8 cellular contexts compared by ENCODE assay signal in genomic region chr9:36136894-36137391, GRCh38. TPM values are rescaled to one million over a fixed set of nuclear protein-coding genes. Genes with fewer than 3 reads are reported as not detected.
DNase-seq lines count a peak whose midpoint lies in the region; ATAC-seq and TF ChIP-seq lines count a peak whose summit lies in the region.

No MANE protein-coding gene starts in this region.

- H3K36me3 ChIP-seq in osteoblast (ENCODE audit: insufficient read depth, low read length), result no peaks in the 10 kb centered on the region

- H3K4me1 ChIP-seq in osteoblast (ENCODE audit: insufficient read depth, low read length), result peaks cover 18% of the 10 kb centered on the region

- ATAC-seq in GM18519 (IDR thresholded peaks at IDR 0.05; ENCODE audit: low FRiP score, unreplicated experiment), result peak; percentile 22
- peak; percentile 41 for ATAC-seq in HG02642 (IDR thresholded peaks at IDR 0.05; ENCODE audit: poor library complexity, unreplicated experiment)
- ATAC-seq in SK-N-SH treated with all-trans-retinoic acid at 6 μM for 48 hours, result peak; percentile 52
- no peak for ATAC-seq in HG03196 (IDR thresholded peaks at IDR 0.05; ENCODE audit: unreplicated experiment)

- no peaks in the 10 kb centered on the region for H3K9me3 ChIP-seq in osteoblast (ENCODE audit: low read depth, low read length)

- peak overlapping the region; percentile 85 for H2AFZ ChIP-seq in osteoblast (ENCODE audit: low read length)

- no peaks in the 10 kb centered on the region for H3K27me3 ChIP-seq in osteoblast (ENCODE audit: insufficient read depth, low read length)

- H3K79me2 ChIP-seq in osteoblast (ENCODE audit: insufficient read depth, low read length), result peaks cover 36% of the 10 kb centered on the region

- H3K27ac ChIP-seq in osteoblast (ENCODE audit: low read depth, low read length), result peak overlapping the region; percentile 32

- H3K4me2 ChIP-seq in osteoblast (ENCODE audit: insufficient read depth, low read length), result peak overlapping the region; percentile 88

- TF ChIP-seq CTCF in fibroblast of pulmonary artery (IDR thresholded peaks at IDR 0.05; ENCODE audit: low read length, missing control alignments) (no peak), osteoblast (IDR thresholded peaks at IDR 0.05; ENCODE audit: extremely low read depth, low read depth, low read length) (no peak)

- DNase-seq in fibroblast of pulmonary artery (ENCODE audit: low read depth) (no peak), osteoblast (ENCODE audit: insufficient read length, low spot score, missing footprints) (peak; percentile 84), glomerular visceral epithelial cell (ENCODE audit: extremely low spot score) (no peak), epidermal melanocyte (ENCODE audit: insufficient read length, low spot score) (no peak)

- peak overlapping the region; percentile 63 for H3K4me3 ChIP-seq in fibroblast of pulmonary artery (replicated peaks; ENCODE audit: low read depth, low read length)
- peak overlapping the region; percentile 80 for H3K4me3 ChIP-seq in osteoblast (ENCODE audit: insufficient read depth, low read length)

- peaks cover 6% of the 10 kb centered on the region for H4K20me1 ChIP-seq in osteoblast (ENCODE audit: insufficient read depth, low read length)

TF ChIP-seq in SK-N-SH treated with all-trans-retinoic acid at 6 μM for 48 hours, 23 proteins besides CTCF, POLR2A, EP300 and RAD21:
- TF ChIP-seq ZC3H10 (CRISPR knock-in tag; IDR thresholded peaks at IDR 0.05), result no peak
- TF ChIP-seq ZFP30 (CRISPR knock-in tag; IDR thresholded peaks at IDR 0.05), result no peak
- TF ChIP-seq, protein P1, sequence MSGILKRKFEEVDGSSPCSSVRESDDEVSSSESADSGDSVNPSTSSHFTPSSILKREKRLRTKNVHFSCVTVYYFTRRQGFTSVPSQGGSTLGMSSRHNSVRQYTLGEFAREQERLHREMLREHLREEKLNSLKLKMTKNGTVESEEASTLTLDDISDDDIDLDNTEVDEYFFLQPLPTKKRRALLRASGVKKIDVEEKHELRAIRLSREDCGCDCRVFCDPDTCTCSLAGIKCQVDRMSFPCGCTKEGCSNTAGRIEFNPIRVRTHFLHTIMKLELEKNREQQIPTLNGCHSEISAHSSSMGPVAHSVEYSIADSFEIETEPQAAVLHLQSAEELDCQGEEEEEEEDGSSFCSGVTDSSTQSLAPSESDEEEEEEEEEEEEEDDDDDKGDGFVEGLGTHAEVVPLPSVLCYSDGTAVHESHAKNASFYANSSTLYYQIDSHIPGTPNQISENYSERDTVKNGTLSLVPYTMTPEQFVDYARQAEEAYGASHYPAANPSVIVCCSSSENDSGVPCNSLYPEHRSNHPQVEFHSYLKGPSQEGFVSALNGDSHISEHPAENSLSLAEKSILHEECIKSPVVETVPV (CRISPR knock-in tag; IDR thresholded peaks at IDR 0.05), result no peak
- TF ChIP-seq PPARA (CRISPR knock-in tag; IDR thresholded peaks at IDR 0.05; ENCODE audit: borderline replicate concordance), result no peak
- TF ChIP-seq RARB (CRISPR knock-in tag; IDR thresholded peaks at IDR 0.05), result no peak
- TF ChIP-seq ZNF565 (CRISPR knock-in tag; conservative IDR thresholded peaks at IDR 0.05; ENCODE audit: low read depth), result no peak
- TF ChIP-seq ESRRG (CRISPR knock-in tag; IDR thresholded peaks at IDR 0.05), result no peak
- no peak for TF ChIP-seq SNAI2 (CRISPR knock-in tag; IDR thresholded peaks at IDR 0.05)
- TF ChIP-seq ZNF70 (CRISPR knock-in tag; IDR thresholded peaks at IDR 0.05), result no peak
- no peak for TF ChIP-seq POU6F1 (CRISPR knock-in tag; IDR thresholded peaks at IDR 0.05; ENCODE audit: borderline replicate concordance, low read depth)
- TF ChIP-seq TOX (CRISPR knock-in tag; IDR thresholded peaks at IDR 0.05; ENCODE audit: borderline replicate concordance), result no peak
- TF ChIP-seq ISL1 (CRISPR knock-in tag; IDR thresholded peaks at IDR 0.05), result no peak
- no peak for TF ChIP-seq GLIS3 (CRISPR knock-in tag; IDR thresholded peaks at IDR 0.05)
- no peak for TF ChIP-seq BACH2 (CRISPR knock-in tag; IDR thresholded peaks at IDR 0.05; ENCODE audit: borderline replicate concordance)

RNA-seq across cellular contexts. Expression of gene GLIPR2, which starts 0.4 kb away (rescaled TPM):
- total RNA-seq in osteoblast, result 33.3 and 38.4 TPM in 2 replicates

RNA-seq across cellular contexts. Expression of gene CCIN, which starts 32.2 kb away (rescaled TPM):
- total RNA-seq in osteoblast, result 1.2 and 2.2 TPM in 2 replicates

RNA-seq across cellular contexts. Expression of gene CLTA, which starts 53.8 kb away (rescaled TPM):
- 253 and 262 TPM in 2 replicates for total RNA-seq in osteoblast
